ENCODE assay signal across 11 cellular contexts in genomic region chr2:218329027-218329825, GRCh38. TPM values are rescaled to one million over a fixed set of nuclear protein-coding genes. Genes with fewer than 3 reads are reported as not detected.
DNase-seq lines count a peak whose midpoint lies in the region; ATAC-seq, FAIRE-seq and TF ChIP-seq lines count a peak whose summit lies in the region.
"Had no signal": no experiment of that assay in that cellular context is flagged by ENCODE, and none has a peak within 500 bp of the region (broad histone marks: within the 10 kb centered on the region; RNA-seq: fewer than 3 reads in every experiment).

No MANE protein-coding gene starts in this region.

- ATAC-seq in HepG2 (no peak; the same call in 1 of the 3 replicates), right lobe of liver (no peak), HG02973 (IDR thresholded peaks at IDR 0.05; ENCODE audit: unreplicated experiment) (peak; percentile 48)

- no peak for TF ChIP-seq RAD21 in HepG2 (CRISPR knock-in tag; IDR thresholded peaks at IDR 0.05)

- FAIRE-seq in HepG2 (lab: Jason Lieb, UNC), result no peak

- H4K8ac ChIP-seq in mesendoderm (ENCODE audit: low read depth, low read length), result no peak overlapping the region

- no peak for TF ChIP-seq CTCF in HepG2 (CRISPR knock-in tag; IDR thresholded peaks at IDR 0.05)
- TF ChIP-seq CTCF in right lobe of liver (IDR thresholded peaks at IDR 0.05), result no peak
- TF ChIP-seq CTCF in dorsolateral prefrontal cortex (IDR thresholded peaks at IDR 0.05 in 54 of 56, conservative IDR thresholded peaks at IDR 0.05 in 2 of 56; ENCODE audit: low read depth in 1 of 56, partially characterized antibody in 56 of 56), result no peak
- TF ChIP-seq CTCF in uterus (IDR thresholded peaks at IDR 0.05), result no peak

- H3K27ac ChIP-seq in HepG2 (ENCODE audit: extremely low read length, insufficient read depth, low read length) (no peak overlapping the region), right lobe of liver (peak overlapping the region in 1 of 3 donors; percentile 18), dorsolateral prefrontal cortex (peak overlapping the region in 44 of 59 donors; percentile 2 to 86 (median 68)), mesendoderm (ENCODE audit: low read depth, low read length) (no peak overlapping the region), uterus (no peak overlapping the region)

- H3K27me3 ChIP-seq in HepG2 (ENCODE audit: control insufficient read depth in 1 of 2, insufficient read depth in 2 of 2, low read length in 2 of 2) (no peaks in the 10 kb centered on the region), right lobe of liver (no peaks in the 10 kb centered on the region), dorsolateral prefrontal cortex (no peaks in the 10 kb centered on the region), mesendoderm (ENCODE audit: insufficient read depth, low read length, poor library complexity) (no peaks in the 10 kb centered on the region), uterus (no peaks in the 10 kb centered on the region)

- WGBS in HepG2 (ENCODE audit: low lambda C conversion rate), result 92% methylated on average over 18 of the region's 18 CpGs
- WGBS in right lobe of liver (ENCODE audit: insufficient coverage, low coverage, low lambda C conversion rate, missing lambda C conversion rate), result 86% methylated on average over 8 of the region's 18 CpGs
- WGBS in mesendoderm (ENCODE audit: extremely low coverage, insufficient coverage, low lambda C conversion rate), result no CpG with 5 or more reads among the region's 18 CpGs

- H3K79me2 ChIP-seq in HepG2 (ENCODE audit: insufficient read depth, low read length) (peaks cover 3% of the 10 kb centered on the region), mesendoderm (ENCODE audit: control insufficient read depth, insufficient read depth, low read length) (no peaks in the 10 kb centered on the region)

- in situ Hi-C loops in HepG2 (cut with HindIII; ENCODE audit: extremely low pct_ligation_motif_present, low pct_unique_long_range_greater_than_20kb), result no loop called here

- H3K23ac ChIP-seq in mesendoderm (ENCODE audit: low read length), result no peak overlapping the region

- H3K9me3 ChIP-seq in HepG2 (ENCODE audit: low read length) (no peaks in the 10 kb centered on the region), right lobe of liver (no peaks in the 10 kb centered on the region), uterus (no peaks in the 10 kb centered on the region)

- H2AK5ac ChIP-seq in mesendoderm (ENCODE audit: low read length), result no peak overlapping the region

- DNase-seq in HepG2 (ENCODE audit: low spot score), result no peak
- DNase-seq in right lobe of liver, result no peak
- peak in 1 of 10 donors; percentile 8 for DNase-seq in dorsolateral prefrontal cortex
- no peak for DNase-seq in medulla oblongata (ENCODE audit: extremely low spot score)
- DNase-seq in stimulated activated CD4-positive, alpha-beta T cell treated with anti-CD3 and anti-CD28 coated beads, Interleukin-2, amount 100 ng/mL, for 48 hours, result no peak
- no peak for DNase-seq in mesendoderm
- DNase-seq in uterus, result no peak
- DNase-seq: NCI-H446 had no signal

- no peak overlapping the region for H3K18ac ChIP-seq in mesendoderm (ENCODE audit: low read length)

- H3K4me2 ChIP-seq in HepG2 (ENCODE audit: low read depth, low read length) (no peak overlapping the region), mesendoderm (ENCODE audit: low read length) (no peak overlapping the region)

- no peak overlapping the region for H2BK120ac ChIP-seq in mesendoderm (ENCODE audit: low read depth, low read length)

- TF ChIP-seq EP300 in HepG2 (IDR thresholded peaks at IDR 0.05; ENCODE audit: low read depth in 2 of 2, low read length in 2 of 2) (no peak), HepG2 (CRISPR knock-in tag; IDR thresholded peaks at IDR 0.05; ENCODE audit: borderline replicate concordance) (no peak)

- no peak overlapping the region for H4K5ac ChIP-seq in mesendoderm (ENCODE audit: low read length)

- peaks cover 0 to 1% of the 10 kb centered on the region in 2 experiments; a peak in 1 of 5 replicates for H3K36me3 ChIP-seq in HepG2 (replicated peaks in 1 of 2; ENCODE audit: control insufficient read depth in 1 of 2, insufficient read depth in 2 of 2, low read length in 2 of 2)
- H3K36me3 ChIP-seq in right lobe of liver, result no peaks in the 10 kb centered on the region
- no peaks in the 10 kb centered on the region for H3K36me3 ChIP-seq in mesendoderm (ENCODE audit: control insufficient read depth, insufficient read depth, low read length)
- H3K36me3 ChIP-seq in uterus, result no peaks in the 10 kb centered on the region

- no peak overlapping the region for H2BK5ac ChIP-seq in mesendoderm (ENCODE audit: low read length)

- H3K79me1 ChIP-seq in mesendoderm (ENCODE audit: low read length), result no peaks in the 10 kb centered on the region

- TF ChIP-seq POLR2A in HepG2 (IDR thresholded peaks at IDR 0.05; ENCODE audit: insufficient read depth in 1 of 2, low read depth in 2 of 2, low read length in 2 of 2), result no peak
- TF ChIP-seq POLR2A in right lobe of liver (IDR thresholded peaks at IDR 0.05), result no peak
- TF ChIP-seq POLR2A in uterus (IDR thresholded peaks at IDR 0.05), result no peak

- BruUV-seq in HepG2 (replicated peaks; lab: Mats Ljungman, UMichigan), result no TSS peak

- H2BK15ac ChIP-seq in mesendoderm (replicated peaks; ENCODE audit: low read depth), result no peak overlapping the region

- H3K9ac ChIP-seq in HepG2 (ENCODE audit: insufficient read depth, low read depth, low read length), result no peak overlapping the region
- H3K9ac ChIP-seq in mesendoderm (ENCODE audit: low read length), result no peak overlapping the region

- no peak overlapping the region for H3K4ac ChIP-seq in mesendoderm (ENCODE audit: low read depth, low read length)

- no peak overlapping the region for H3K56ac ChIP-seq in mesendoderm (ENCODE audit: low read length)

- H3K4me3 ChIP-seq in HepG2 (replicated peaks in 1 of 3; ENCODE audit: insufficient read depth in 1 of 3, low read depth in 2 of 3, low read length in 3 of 3), result no peak overlapping the region
- no peak overlapping the region for H3K4me3 ChIP-seq in right lobe of liver
- H3K4me3 ChIP-seq in dorsolateral prefrontal cortex, result peak overlapping the region in 1 of 59 donors; percentile 4
- H3K4me3 ChIP-seq in mesendoderm (ENCODE audit: low read length), result no peak overlapping the region
- H3K4me3 ChIP-seq in uterus, result no peak overlapping the region

- H4K20me1 ChIP-seq in HepG2 (ENCODE audit: insufficient read depth, low read length), result no peaks in the 10 kb centered on the region

- H3K4me1 ChIP-seq in HepG2 (ENCODE audit: insufficient read depth, low read length) (peaks cover 56% of the 10 kb centered on the region), right lobe of liver (peaks cover 0 to 74% (median 18%) of the 10 kb centered on the region in 4 donors), mesendoderm (ENCODE audit: control insufficient read depth, low read depth, low read length) (peaks cover 3% of the 10 kb centered on the region), uterus (no peaks in the 10 kb centered on the region)

- no peak overlapping the region for H2AFZ ChIP-seq in HepG2 (ENCODE audit: low read length)

- intact Hi-C loops in HepG2 (cut with micrococcal nuclease; ENCODE audit: unreplicated experiment) (no loop called here), right lobe of liver (cut with DNase I) (no loop called here), dorsolateral prefrontal cortex (cut with DNase I) (no loop called here), uterus (cut with DNase I; ENCODE audit: low total_unique reads) (no loop called here)

- POLR2A ChIA-PET in HepG2 (lab: Yijun Ruan, JAX), result no interaction called here

- CTCF ChIA-PET in HepG2 (lab: Yijun Ruan, JAX; ENCODE audit: low intra/inter-chr PET ratio, low total read pairs), result no interaction called here

RNA-seq across cellular contexts. Expression of gene CATIP, which starts 27.4 kb away (rescaled TPM):
- total RNA-seq in HepG2 (2016; rRNA removed; fragmentation: Illumina TruSeq; extraction: Trizol), result 0.22 TPM in 1 of 2 replicates, not detected in the other
- total RNA-seq in HepG2 (2016; cell fraction: cytosol; rRNA removed; fragmentation: Illumina TruSeq; extraction: Trizol; ENCODE audit: low read depth), result 0.35 TPM in 1 of 2 replicates, not detected in the other
- total RNA-seq in HepG2 (2016; cell fraction: insoluble cytoplasmic fraction; rRNA removed; fragmentation: Illumina TruSeq; extraction: Trizol), result 0.15 TPM in 1 of 2 replicates, not detected in the other
- 0.38 and 0.49 TPM in 2 replicates for total RNA-seq in HepG2 (2016; cell fraction: membrane; rRNA removed; fragmentation: Illumina TruSeq; extraction: Trizol)
- total RNA-seq in HepG2 (2016; cell fraction: nucleus; rRNA removed; fragmentation: Illumina TruSeq; extraction: Trizol), result not detected in 2 replicates
- polyA plus RNA-seq in HepG2 (2011; rRNA removed), result 0.07 and 0.09 TPM in 2 replicates
- 0.09 and 0.15 TPM in 2 replicates for polyA plus RNA-seq in HepG2 (2011; cell fraction: cytosol; rRNA removed)
- 0.48 and 0.87 TPM in 2 replicates for polyA plus RNA-seq in HepG2 (2011; cell fraction: nucleus; rRNA removed)
- 0.15 TPM in 1 of 2 replicates, not detected in the other for polyA plus RNA-seq in HepG2 (2012)
- polyA plus RNA-seq in HepG2 (2016; cell fraction: cytosol; fragmentation: Illumina TruSeq; extraction: Trizol; ENCODE audit: low read depth), result not detected in 2 replicates
- not detected in 2 replicates for polyA plus RNA-seq in HepG2 (2016; cell fraction: insoluble cytoplasmic fraction; fragmentation: Illumina TruSeq; extraction: Trizol; ENCODE audit: low read depth)
- polyA plus RNA-seq in HepG2 (2016; cell fraction: membrane; fragmentation: Illumina TruSeq; extraction: Trizol; ENCODE audit: low read depth), result not detected in 2 replicates
- polyA plus RNA-seq in HepG2 (2016; cell fraction: nucleus; fragmentation: Illumina TruSeq; extraction: Trizol; ENCODE audit: insufficient read depth, low read depth), result not detected in 2 replicates
- polyA minus RNA-seq in HepG2 (2011; rRNA and poly(A)+ RNA removed; ENCODE audit: low replicate concordance), result 0.36 TPM in 1 of 2 replicates, not detected in the other
- polyA minus RNA-seq in HepG2 (2011; cell fraction: cytosol; rRNA and poly(A)+ RNA removed), result not detected in 2 replicates
- polyA minus RNA-seq in HepG2 (2011; cell fraction: nucleus; rRNA and poly(A)+ RNA removed), result 1.4 TPM in 1 of 2 replicates, not detected in the other
- total RNA-seq in right lobe of liver, result not detected
- 1 to 10 TPM in 73 of 120 experiments, under 1 TPM in 42, not detected in 5; 0.20 to 4.6 (median 1.3) TPM for total RNA-seq in dorsolateral prefrontal cortex
- not detected for polyA plus RNA-seq in mesendoderm (2013, experiment 1 of 2)
- not detected for polyA plus RNA-seq in mesendoderm (2013, experiment 2 of 2)
- total RNA-seq in uterus, result under 1 TPM in 2 of 4 donors, not detected in 2; 0.85 to 0.97 TPM
- total RNA-seq: activated CD8-positive, alpha-beta memory T cell treated with anti-CD3 and anti-CD28 coated beads for 36 hours; liver had no signal

RNA-seq across cellular contexts. Expression of gene TMBIM1, which starts 36.9 kb away (rescaled TPM):
- total RNA-seq in HepG2 (2016; rRNA removed; fragmentation: Illumina TruSeq; extraction: Trizol) (69.7 and 139 TPM in 2 replicates), right lobe of liver (100 to 1,000 TPM; 101 to 160 (median 126) TPM), dorsolateral prefrontal cortex (100 to 1,000 TPM in 38 of 120 experiments, 10 to 100 TPM in 82; 38.7 to 279 (median 82.0) TPM), uterus (100 to 1,000 TPM; 112 to 166 (median 120) TPM)
- total RNA-seq in HepG2 (2016; cell fraction: cytosol; rRNA removed; fragmentation: Illumina TruSeq; extraction: Trizol; ENCODE audit: low read depth), result 37.2 and 38.6 TPM in 2 replicates
- 57.8 and 142 TPM in 2 replicates for total RNA-seq in HepG2 (2016; cell fraction: insoluble cytoplasmic fraction; rRNA removed; fragmentation: Illumina TruSeq; extraction: Trizol)
- 88.3 and 90.4 TPM in 2 replicates for total RNA-seq in HepG2 (2016; cell fraction: membrane; rRNA removed; fragmentation: Illumina TruSeq; extraction: Trizol)
- total RNA-seq in HepG2 (2016; cell fraction: nucleus; rRNA removed; fragmentation: Illumina TruSeq; extraction: Trizol), result 108 and 128 TPM in 2 replicates
- 127 and 181 TPM in 2 replicates for polyA plus RNA-seq in HepG2 (2011; rRNA removed)
- polyA plus RNA-seq in HepG2 (2011; cell fraction: cytosol; rRNA removed), result 146 and 187 TPM in 2 replicates
- 207 and 243 TPM in 2 replicates for polyA plus RNA-seq in HepG2 (2011; cell fraction: nucleus; rRNA removed)
- polyA plus RNA-seq in HepG2 (2012), result 254 and 390 TPM in 2 replicates
- 33.9 and 35.7 TPM in 2 replicates for polyA plus RNA-seq in HepG2 (2016; cell fraction: cytosol; fragmentation: Illumina TruSeq; extraction: Trizol; ENCODE audit: low read depth)
- 56.2 and 61.3 TPM in 2 replicates for polyA plus RNA-seq in HepG2 (2016; cell fraction: insoluble cytoplasmic fraction; fragmentation: Illumina TruSeq; extraction: Trizol; ENCODE audit: low read depth)
- 62.1 and 66.4 TPM in 2 replicates for polyA plus RNA-seq in HepG2 (2016; cell fraction: membrane; fragmentation: Illumina TruSeq; extraction: Trizol; ENCODE audit: low read depth)
- polyA plus RNA-seq in HepG2 (2016; cell fraction: nucleus; fragmentation: Illumina TruSeq; extraction: Trizol; ENCODE audit: insufficient read depth, low read depth), result 152 and 156 TPM in 2 replicates
- polyA minus RNA-seq in HepG2 (2011; rRNA and poly(A)+ RNA removed; ENCODE audit: low replicate concordance), result 19.4 and 315 TPM in 2 replicates
- polyA minus RNA-seq in HepG2 (2011; cell fraction: cytosol; rRNA and poly(A)+ RNA removed), result 88.2 and 133 TPM in 2 replicates
- polyA minus RNA-seq in HepG2 (2011; cell fraction: nucleus; rRNA and poly(A)+ RNA removed), result 37.2 and 64.6 TPM in 2 replicates
- polyA plus RNA-seq in mesendoderm (2013, experiment 1 of 2), result 20.7 TPM
- 17.9 TPM for polyA plus RNA-seq in mesendoderm (2013, experiment 2 of 2)

RNA-seq across cellular contexts. Expression of gene SLC11A1, which starts 52.8 kb away (rescaled TPM):
- 0.21 and 0.33 TPM in 2 replicates for total RNA-seq in HepG2 (2016; rRNA removed; fragmentation: Illumina TruSeq; extraction: Trizol)
- 0.26 and 0.51 TPM in 2 replicates for total RNA-seq in HepG2 (2016; cell fraction: cytosol; rRNA removed; fragmentation: Illumina TruSeq; extraction: Trizol; ENCODE audit: low read depth)
- 0.18 and 0.22 TPM in 2 replicates for total RNA-seq in HepG2 (2016; cell fraction: insoluble cytoplasmic fraction; rRNA removed; fragmentation: Illumina TruSeq; extraction: Trizol)
- total RNA-seq in HepG2 (2016; cell fraction: membrane; rRNA removed; fragmentation: Illumina TruSeq; extraction: Trizol), result 0.31 TPM in 2 replicates
- total RNA-seq in HepG2 (2016; cell fraction: nucleus; rRNA removed; fragmentation: Illumina TruSeq; extraction: Trizol), result 0.19 and 0.71 TPM in 2 replicates
- 2.3 and 2.5 TPM in 2 replicates for polyA plus RNA-seq in HepG2 (2011; rRNA removed)
- polyA plus RNA-seq in HepG2 (2011; cell fraction: cytosol; rRNA removed), result 1.1 and 1.2 TPM in 2 replicates
- 11.6 and 19.0 TPM in 2 replicates for polyA plus RNA-seq in HepG2 (2011; cell fraction: nucleus; rRNA removed)
- polyA plus RNA-seq in HepG2 (2012), result 1.5 and 3.8 TPM in 2 replicates
- 0.26 and 0.40 TPM in 2 replicates for polyA plus RNA-seq in HepG2 (2016; cell fraction: cytosol; fragmentation: Illumina TruSeq; extraction: Trizol; ENCODE audit: low read depth)
- 0.09 and 0.23 TPM in 2 replicates for polyA plus RNA-seq in HepG2 (2016; cell fraction: insoluble cytoplasmic fraction; fragmentation: Illumina TruSeq; extraction: Trizol; ENCODE audit: low read depth)
- 0.26 and 0.42 TPM in 2 replicates for polyA plus RNA-seq in HepG2 (2016; cell fraction: membrane; fragmentation: Illumina TruSeq; extraction: Trizol; ENCODE audit: low read depth)
- 0.23 and 0.79 TPM in 2 replicates for polyA plus RNA-seq in HepG2 (2016; cell fraction: nucleus; fragmentation: Illumina TruSeq; extraction: Trizol; ENCODE audit: insufficient read depth, low read depth)
- polyA minus RNA-seq in HepG2 (2011; rRNA and poly(A)+ RNA removed; ENCODE audit: low replicate concordance), result 0.14 and 2.9 TPM in 2 replicates
- 0.35 and 1.5 TPM in 2 replicates for polyA minus RNA-seq in HepG2 (2011; cell fraction: cytosol; rRNA and poly(A)+ RNA removed)
- polyA minus RNA-seq in HepG2 (2011; cell fraction: nucleus; rRNA and poly(A)+ RNA removed), result 3.7 and 5.4 TPM in 2 replicates
- total RNA-seq in right lobe of liver, result 10 to 100 TPM in 3 of 6 experiments, 1 to 10 TPM in 3; 4.2 to 13.2 (median 11.0) TPM
- 10 to 100 TPM in 90 of 120 experiments, 1 to 10 TPM in 30; 2.6 to 76.0 (median 19.2) TPM for total RNA-seq in dorsolateral prefrontal cortex
- polyA plus RNA-seq in mesendoderm (2013, experiment 1 of 2), result 0.04 TPM
- 0.04 TPM for polyA plus RNA-seq in mesendoderm (2013, experiment 2 of 2)
- total RNA-seq in uterus, result 10 to 100 TPM in 1 of 4 donors, 1 to 10 TPM in 1, under 1 TPM in 2; 0.26 to 14.0 (median 4.2) TPM

RNA-seq across cellular contexts. Expression of gene PNKD, which starts 58.9 kb away (rescaled TPM):
- 50.0 and 55.9 TPM in 2 replicates for total RNA-seq in HepG2 (2016; rRNA removed; fragmentation: Illumina TruSeq; extraction: Trizol)
- 21.6 and 27.3 TPM in 2 replicates for total RNA-seq in HepG2 (2016; cell fraction: cytosol; rRNA removed; fragmentation: Illumina TruSeq; extraction: Trizol; ENCODE audit: low read depth)
- 48.3 and 59.8 TPM in 2 replicates for total RNA-seq in HepG2 (2016; cell fraction: insoluble cytoplasmic fraction; rRNA removed; fragmentation: Illumina TruSeq; extraction: Trizol)
- total RNA-seq in HepG2 (2016; cell fraction: membrane; rRNA removed; fragmentation: Illumina TruSeq; extraction: Trizol), result 30.6 and 30.7 TPM in 2 replicates
- 34.2 and 39.5 TPM in 2 replicates for total RNA-seq in HepG2 (2016; cell fraction: nucleus; rRNA removed; fragmentation: Illumina TruSeq; extraction: Trizol)
- 78.0 and 80.4 TPM in 2 replicates for polyA plus RNA-seq in HepG2 (2011; rRNA removed)
- polyA plus RNA-seq in HepG2 (2011; cell fraction: cytosol; rRNA removed), result 48.4 and 76.6 TPM in 2 replicates
- polyA plus RNA-seq in HepG2 (2011; cell fraction: nucleus; rRNA removed), result 76.3 and 77.5 TPM in 2 replicates
- polyA plus RNA-seq in HepG2 (2012), result 59.5 and 60.9 TPM in 2 replicates
- 24.9 and 29.3 TPM in 2 replicates for polyA plus RNA-seq in HepG2 (2016; cell fraction: cytosol; fragmentation: Illumina TruSeq; extraction: Trizol; ENCODE audit: low read depth)
- 58.0 and 59.1 TPM in 2 replicates for polyA plus RNA-seq in HepG2 (2016; cell fraction: insoluble cytoplasmic fraction; fragmentation: Illumina TruSeq; extraction: Trizol; ENCODE audit: low read depth)
- 31.6 and 35.4 TPM in 2 replicates for polyA plus RNA-seq in HepG2 (2016; cell fraction: membrane; fragmentation: Illumina TruSeq; extraction: Trizol; ENCODE audit: low read depth)
- polyA plus RNA-seq in HepG2 (2016; cell fraction: nucleus; fragmentation: Illumina TruSeq; extraction: Trizol; ENCODE audit: insufficient read depth, low read depth), result 73.5 and 80.9 TPM in 2 replicates
- 33.3 and 44.2 TPM in 2 replicates for polyA minus RNA-seq in HepG2 (2011; rRNA and poly(A)+ RNA removed; ENCODE audit: low replicate concordance)
- polyA minus RNA-seq in HepG2 (2011; cell fraction: cytosol; rRNA and poly(A)+ RNA removed), result 15.5 and 20.7 TPM in 2 replicates
- polyA minus RNA-seq in HepG2 (2011; cell fraction: nucleus; rRNA and poly(A)+ RNA removed), result 9.7 and 10.9 TPM in 2 replicates
- 100 to 1,000 TPM in 4 of 6 experiments, 10 to 100 TPM in 2; 78.5 to 137 (median 115) TPM for total RNA-seq in right lobe of liver
- total RNA-seq in dorsolateral prefrontal cortex, result 100 to 1,000 TPM in 114 of 120 experiments, 10 to 100 TPM in 6; 74.2 to 179 (median 130) TPM
- 36.7 TPM for polyA plus RNA-seq in mesendoderm (2013, experiment 1 of 2)
- 36.3 TPM for polyA plus RNA-seq in mesendoderm (2013, experiment 2 of 2)
- total RNA-seq in uterus, result 10 to 100 TPM; 11.8 to 47.8 (median 31.7) TPM

RNA-seq across cellular contexts. Expression of gene AAMP, which starts 59.3 kb away (rescaled TPM):
- total RNA-seq in HepG2 (2016; rRNA removed; fragmentation: Illumina TruSeq; extraction: Trizol) (186 and 241 TPM in 2 replicates), right lobe of liver (10 to 100 TPM; 40.0 to 99.5 (median 45.2) TPM), dorsolateral prefrontal cortex (100 to 1,000 TPM in 2 of 120 experiments, 10 to 100 TPM in 118; 61.1 to 104 (median 82.4) TPM), uterus (100 to 1,000 TPM in 3 of 4 donors, 10 to 100 TPM in 1; 79.6 to 160 (median 134) TPM)
- 26.6 and 29.2 TPM in 2 replicates for total RNA-seq in HepG2 (2016; cell fraction: cytosol; rRNA removed; fragmentation: Illumina TruSeq; extraction: Trizol; ENCODE audit: low read depth)
- 202 and 247 TPM in 2 replicates for total RNA-seq in HepG2 (2016; cell fraction: insoluble cytoplasmic fraction; rRNA removed; fragmentation: Illumina TruSeq; extraction: Trizol)
- 56.8 and 59.3 TPM in 2 replicates for total RNA-seq in HepG2 (2016; cell fraction: membrane; rRNA removed; fragmentation: Illumina TruSeq; extraction: Trizol)
- total RNA-seq in HepG2 (2016; cell fraction: nucleus; rRNA removed; fragmentation: Illumina TruSeq; extraction: Trizol), result 85.4 and 91.7 TPM in 2 replicates
- polyA plus RNA-seq in HepG2 (2011; rRNA removed), result 110 and 119 TPM in 2 replicates
- polyA plus RNA-seq in HepG2 (2011; cell fraction: cytosol; rRNA removed), result 138 and 202 TPM in 2 replicates
- polyA plus RNA-seq in HepG2 (2011; cell fraction: nucleus; rRNA removed), result 161 and 181 TPM in 2 replicates
- polyA plus RNA-seq in HepG2 (2012), result 99.2 and 104 TPM in 2 replicates
- polyA plus RNA-seq in HepG2 (2016; cell fraction: cytosol; fragmentation: Illumina TruSeq; extraction: Trizol; ENCODE audit: low read depth), result 13.9 and 16.0 TPM in 2 replicates
- 224 and 231 TPM in 2 replicates for polyA plus RNA-seq in HepG2 (2016; cell fraction: insoluble cytoplasmic fraction; fragmentation: Illumina TruSeq; extraction: Trizol; ENCODE audit: low read depth)
- 30.9 and 33.2 TPM in 2 replicates for polyA plus RNA-seq in HepG2 (2016; cell fraction: membrane; fragmentation: Illumina TruSeq; extraction: Trizol; ENCODE audit: low read depth)
- 127 and 131 TPM in 2 replicates for polyA plus RNA-seq in HepG2 (2016; cell fraction: nucleus; fragmentation: Illumina TruSeq; extraction: Trizol; ENCODE audit: insufficient read depth, low read depth)
- polyA minus RNA-seq in HepG2 (2011; rRNA and poly(A)+ RNA removed; ENCODE audit: low replicate concordance), result 41.5 and 143 TPM in 2 replicates
- polyA minus RNA-seq in HepG2 (2011; cell fraction: cytosol; rRNA and poly(A)+ RNA removed), result 58.2 and 63.3 TPM in 2 replicates
- polyA minus RNA-seq in HepG2 (2011; cell fraction: nucleus; rRNA and poly(A)+ RNA removed), result 39.9 and 43.6 TPM in 2 replicates
- 63.9 TPM for polyA plus RNA-seq in mesendoderm (2013, experiment 1 of 2)
- polyA plus RNA-seq in mesendoderm (2013, experiment 2 of 2), result 62.4 TPM

Comparison
In these comparisons a context has a peak if more than half of its experiments do, and no peak if none do; other contexts are left out.
1. H3K27ac ChIP-seq: peak in dorsolateral prefrontal cortex (44 of 59); none in HepG2 (single experiment), mesendoderm (single experiment) and uterus (0 of 2).